ENCODE assay signal across 8 cellular contexts in genomic region chr11:73143126-73143838, GRCh38. TPM values are rescaled to one million over a fixed set of nuclear protein-coding genes. Genes with fewer than 3 reads are reported as not detected.
DNase-seq lines count a peak whose midpoint lies in the region; ATAC-seq, FAIRE-seq and TF ChIP-seq lines count a peak whose summit lies in the region.

No MANE protein-coding gene starts in this region.

- H3K9ac ChIP-seq in adipocyte (ENCODE audit: low read length) (peak overlapping the region; percentile 88), kidney (ENCODE audit: low read length in 2 of 2) (peak overlapping the region; percentile 26 to 43)

- H3K4me1 ChIP-seq in adipocyte (ENCODE audit: control insufficient read depth, insufficient read depth, low read length) (peaks cover 21% of the 10 kb centered on the region), kidney (ENCODE audit: control insufficient read depth in 1 of 2, insufficient read depth in 1 of 2, low read depth in 1 of 2, low read length in 2 of 2) (peaks cover 10 to 18% of the 10 kb centered on the region in 2 donors)

- POLR2A ChIA-PET in HEK293T (lab: Yijun Ruan, JAX), result interaction anchor here (1.2 to 1.7 kb wide), 3 partner anchors 14 to 321 kb away, joined by 3 to 18 read pairs (median 4); no protein-coding TSS in a partner anchor

- H3K9me3 ChIP-seq in adipocyte (ENCODE audit: control insufficient read depth, low read length) (no peaks in the 10 kb centered on the region), kidney (ENCODE audit: control insufficient read depth in 1 of 2, low read length in 2 of 2) (no peaks in the 10 kb centered on the region)

- peaks cover 51% of the 10 kb centered on the region for H3K4me1 Mint-ChIP-seq in stimulated activated naive CD8-positive, alpha-beta T cell treated with anti-CD3 and anti-CD28 coated beads, Interleukin-15, amount 100 ng/mL, for 72 hours

- peak; percentile 24 for DNase-seq in NOMO-1 treated with DMSO at 0.1 percent for 48 hours (lab: John Stamatoyannopoulos, UW; ENCODE audit: unreplicated experiment)
- no peak for DNase-seq in NOMO-1 treated with dmso at 0.1 percent for 144 hours (lab: John Stamatoyannopoulos, UW; ENCODE audit: unreplicated experiment)
- peak; percentile 70 for DNase-seq in MV-4-11 (lab: John Stamatoyannopoulos, UW)
- peak; percentile 45 for DNase-seq in adipocyte (ENCODE audit: low read depth)
- DNase-seq in kidney, result no peak
- no peak for DNase-seq in stimulated activated naive CD8-positive, alpha-beta T cell treated with anti-CD3 and anti-CD28 coated beads, Interleukin-15, amount 100 ng/mL, for 72 hours
- no peak for DNase-seq in AG20443 (ENCODE audit: low spot score)
- no peak for DNase-seq in HEK293T (ENCODE audit: extremely low spot score)

- no peaks in the 10 kb centered on the region for H3K9me3 Mint-ChIP-seq in stimulated activated naive CD8-positive, alpha-beta T cell treated with anti-CD3 and anti-CD28 coated beads, Interleukin-15, amount 100 ng/mL, for 72 hours

- H3K27me3 Mint-ChIP-seq in stimulated activated naive CD8-positive, alpha-beta T cell treated with anti-CD3 and anti-CD28 coated beads, Interleukin-15, amount 100 ng/mL, for 72 hours, result peaks cover 8% of the 10 kb centered on the region

- peak overlapping the region; percentile 81 for H3K4me3 Mint-ChIP-seq in stimulated activated naive CD8-positive, alpha-beta T cell treated with anti-CD3 and anti-CD28 coated beads, Interleukin-15, amount 100 ng/mL, for 72 hours

- peak overlapping the region; percentile 93 for H3K4me3 ChIP-seq in adipocyte (ENCODE audit: low read length)
- peak overlapping the region; percentile 74 to 84 for H3K4me3 ChIP-seq in kidney (ENCODE audit: low read length in 2 of 2)

- H3K27me3 ChIP-seq in adipocyte (replicated peaks; ENCODE audit: control insufficient read depth, insufficient read depth, low read length), result no peaks in the 10 kb centered on the region

- no peak for TF ChIP-seq CTCF in kidney (IDR thresholded peaks at IDR 0.05; ENCODE audit: borderline replicate concordance, extremely low read depth, insufficient read depth)

- intact Hi-C loops in kidney (cut with DNase I), result no loop called here

- no peak for ATAC-seq in stimulated activated naive CD8-positive, alpha-beta T cell treated with anti-CD3 and anti-CD28 coated beads, Interleukin-15, amount 100 ng/mL, for 72 hours

- CTCF ChIA-PET in HEK293T (lab: Yijun Ruan, JAX), result interaction anchor here (1.0 to 1.2 kb wide), 2 partner anchors 35 to 296 kb away, joined by 3 to 5 read pairs; no protein-coding TSS in a partner anchor

- H3K36me3 ChIP-seq in adipocyte (ENCODE audit: control insufficient read depth, insufficient read depth, low read length, severe bottlenecking) (peaks cover 6% of the 10 kb centered on the region), kidney (ENCODE audit: control insufficient read depth in 1 of 2, insufficient read depth in 2 of 2, low read length in 2 of 2) (no peaks in the 10 kb centered on the region)

- H3K27ac Mint-ChIP-seq in stimulated activated naive CD8-positive, alpha-beta T cell treated with anti-CD3 and anti-CD28 coated beads, Interleukin-15, amount 100 ng/mL, for 72 hours, result peak overlapping the region; percentile 91 to 96

- H3K27ac ChIP-seq in kidney (ENCODE audit: low read depth in 2 of 2, low read length in 2 of 2), result peak overlapping the region; percentile 98 to 99

- FAIRE-seq in kidney (lab: Jason Lieb, UNC), result no peak

TF ChIP-seq in HEK293T, 16 proteins besides CTCF, POLR2A, EP300 and RAD21:
- no peak for TF ChIP-seq BHLHE40 (IDR thresholded peaks at IDR 0.05; ENCODE audit: borderline replicate concordance)
- TF ChIP-seq L3MBTL2 (conservative IDR thresholded peaks at IDR 0.05), result no peak
- TF ChIP-seq FOXA1 (IDR thresholded peaks at IDR 0.05), result no peak
- no peak for TF ChIP-seq FOXM1 (IDR thresholded peaks at IDR 0.05; ENCODE audit: borderline replicate concordance)
- no peak for TF ChIP-seq LEF1 (IDR thresholded peaks at IDR 0.05; ENCODE audit: borderline replicate concordance)
- no peak for TF ChIP-seq NFRKB (IDR thresholded peaks at IDR 0.05)
- no peak for TF ChIP-seq HDGF (IDR thresholded peaks at IDR 0.05; ENCODE audit: borderline replicate concordance)
- no peak for TF ChIP-seq ARNT (IDR thresholded peaks at IDR 0.05)
- no peak for TF ChIP-seq SUZ12 (IDR thresholded peaks at IDR 0.05)
- TF ChIP-seq PKNOX1 (IDR thresholded peaks at IDR 0.05), result no peak
- no peak for TF ChIP-seq ELF4 (IDR thresholded peaks at IDR 0.05)
- no peak for TF ChIP-seq ZNF384 (IDR thresholded peaks at IDR 0.05)
- no peak for TF ChIP-seq CTBP1 (IDR thresholded peaks at IDR 0.05; ENCODE audit: borderline replicate concordance)
- no peak for TF ChIP-seq TARDBP (IDR thresholded peaks at IDR 0.05)
- TF ChIP-seq SP1 (IDR thresholded peaks at IDR 0.05), result no peak
- TF ChIP-seq FOXK2 (IDR thresholded peaks at IDR 0.05), result no peak

RNA-seq across cellular contexts. Expression of gene FCHSD2, which starts 1.2 kb away (rescaled TPM):
- total RNA-seq in kidney, result 58.7 TPM
- polyA plus RNA-seq in kidney (ENCODE audit: insufficient read depth, low read depth, low replicate concordance), result 8.0 TPM

Comparison
In these comparisons a context has a peak if more than half of its experiments do, and no peak if none do; other contexts are left out.
1. DNase-seq: peak in NOMO-1 treated with DMSO at 0.1 percent for 48 hours (single experiment), MV-4-11 (single experiment) and adipocyte (single experiment); none in NOMO-1 treated with dmso at 0.1 percent for 144 hours (single experiment), kidney (single experiment), stimulated activated naive CD8-positive, alpha-beta T cell treated with anti-CD3 and anti-CD28 coated beads, Interleukin-15, amount 100 ng/mL, for 72 hours (0 of 2), AG20443 (single experiment) and HEK293T (single experiment).